8 cellular contexts compared by ENCODE assay signal in genomic region chr19:43465468-43466120, GRCh38. TPM values are rescaled to one million over a fixed set of nuclear protein-coding genes. Genes with fewer than 3 reads are reported as not detected.
A peak's percentile ranks its signal among the peaks of the same experiment; 100 is the strongest.
DNase-seq lines count a peak whose midpoint lies in the region; ATAC-seq, FAIRE-seq and TF ChIP-seq lines count a peak whose summit lies in the region.

TSS of gene LYPD3 (minus strand) at chr19:43465608. CDS start at chr19:43465571, 37 bp downstream.

- dilution Hi-C loops in mammary epithelial cell (cut with HindIII; ENCODE audit: low sequenced_read_pairs): loop anchor here (10.0 kb wide), 1 partner anchor 279 kb away; no protein-coding TSS in a partner anchor

- peak within 1 kb of the TSS; percentile 61 for H3K9ac ChIP-seq in mammary epithelial cell (ENCODE audit: insufficient read depth, low read length)

- in situ Hi-C loops in mammary epithelial cell (cut with MboI; ENCODE audit: low sequenced_read_pairs in 2 of 2): no loop called here

- H3K4me3 ChIP-seq in mammary epithelial cell (replicated peaks in 1 of 3; ENCODE audit: insufficient read depth in 1 of 3, low read depth in 2 of 3, low read length in 3 of 3): peak within 1 kb of the TSS in 2 of 3 experiments; percentile 54 to 79
- no peak within 1 kb of the TSS for H3K4me3 ChIP-seq in lung

- intact Hi-C loops in mammary epithelial cell (cut with micrococcal nuclease): loop anchor here (5.0 kb wide), 1 partner anchor 37 kb away; the partner anchor contains the start of gene PHLDB3

- TF ChIP-seq CTCF in mammary epithelial cell (conservative IDR thresholded peaks at IDR 0.05 in 1 of 2, IDR thresholded peaks at IDR 0.05 in 1 of 2; ENCODE audit: extremely low read depth in 1 of 2, insufficient read depth in 1 of 2, low read depth in 1 of 2, low read length in 2 of 2) (no peak), lung (IDR thresholded peaks at IDR 0.05; ENCODE audit: control extremely low read depth, extremely low read depth) (no peak)

- peaks cover 2% of the 10 kb centered on the region for H3K79me2 ChIP-seq in mammary epithelial cell (ENCODE audit: insufficient read depth, low read length)

- H3K27ac ChIP-seq in mammary epithelial cell (ENCODE audit: insufficient read depth, low read depth, low read length) (peak within 1 kb of the TSS; percentile 62), lung (ENCODE audit: low read depth in 1 of 2, low read length in 1 of 2) (peak within 1 kb of the TSS in 1 of 2 donors; percentile 72)

- CTCF ChIA-PET in mammary epithelial cell (lab: Charles Lee; ENCODE audit: low non-redundant PET): interaction anchor here (0.6 to 0.7 kb wide), 2 partner anchors 37 to 54 kb away, joined by 4 to 9 read pairs; no protein-coding TSS in a partner anchor

- ATAC-seq in lung (ENCODE audit: insufficient read depth, low FRiP score): no peak
- ATAC-seq in GM21447 (IDR thresholded peaks at IDR 0.05; ENCODE audit: unreplicated experiment): no peak

- no peaks in the 10 kb centered on the region for H4K20me1 ChIP-seq in mammary epithelial cell (ENCODE audit: insufficient read depth, low read length)

- peak within 1 kb of the TSS; percentile 94 for H3K4me2 ChIP-seq in mammary epithelial cell (ENCODE audit: insufficient read depth, low read depth, low read length)

- 6% methylated on average over 15 of the region's 24 CpGs for WGBS in mammary epithelial cell (ENCODE audit: low coverage, missing lambda C conversion rate)
- 36 to 41% methylated on average over 24 of the region's 24 CpGs for WGBS in lung, 2 donors

- DNase-seq in stimulated activated CD4-positive, alpha-beta T cell treated with anti-CD3 and anti-CD28 coated beads, Interleukin-4, amount 100 ng/mL, for 1 hour: peak; percentile 10
- no peak for DNase-seq in stimulated activated CD4-positive, alpha-beta T cell treated with anti-CD3 and anti-CD28 coated beads, Interleukin-2, amount 100 ng/mL, for 24 hours
- DNase-seq in mammary epithelial cell (peak; percentile 95), lung (ENCODE audit: low spot score) (peak; percentile 38), DMS114 treated with DMSO at 0.1 percent for 48 hours (lab: John Stamatoyannopoulos, UW; ENCODE audit: unreplicated experiment) (no peak), H54 (ENCODE audit: insufficient read length, low spot score) (no peak), NCI-H524 treated with DMSO at 0.1 percent for 48 hours (lab: John Stamatoyannopoulos, UW) (no peak)

- H3K4me1 ChIP-seq in mammary epithelial cell (ENCODE audit: insufficient read depth, low read length) (peaks cover 45% of the 10 kb centered on the region), lung (ENCODE audit: control insufficient read depth in 2 of 2, insufficient read depth in 2 of 2, low read length in 2 of 2) (peaks cover 0 to 11% of the 10 kb centered on the region in 2 donors)

- H3K27me3 ChIP-seq in mammary epithelial cell (ENCODE audit: insufficient read depth, low read length) (no peaks in the 10 kb centered on the region), lung (ENCODE audit: control insufficient read depth, insufficient read depth) (no peaks in the 10 kb centered on the region)

- no peak for TF ChIP-seq POLR2A in H54 (IDR thresholded peaks at IDR 0.05; ENCODE audit: low read depth, low read length)

- peak within 1 kb of the TSS; percentile 80 for H2AFZ ChIP-seq in mammary epithelial cell (ENCODE audit: low read depth, low read length)

- H3K9me3 ChIP-seq in mammary epithelial cell (replicated peaks; ENCODE audit: insufficient read depth, low read length) (no peaks in the 10 kb centered on the region), lung (ENCODE audit: control insufficient read depth in 2 of 2, insufficient read depth in 1 of 2, low read length in 1 of 2) (no peaks in the 10 kb centered on the region)

- H3K36me3 ChIP-seq in mammary epithelial cell (ENCODE audit: insufficient read depth, low read length) (no peaks in the 10 kb centered on the region), lung (ENCODE audit: control insufficient read depth in 2 of 2, insufficient read depth in 2 of 2, low read length in 2 of 2) (no peaks in the 10 kb centered on the region)

- FAIRE-seq in H54 (lab: Jason Lieb, UNC): no peak

- BruUV-seq in mammary epithelial cell (replicated peaks; lab: Mats Ljungman, UMichigan): no TSS peak

RNA-seq across cellular contexts. Expression of gene LYPD3, which starts in this region (rescaled TPM):
- total RNA-seq in mammary epithelial cell: 10 to 100 TPM in 1 of 2 donors, under 1 TPM in 1; 0.33 to 30.7 TPM
- 29.8 TPM for polyA plus RNA-seq in mammary epithelial cell
- 30.0 TPM for polyA minus RNA-seq in mammary epithelial cell
- total RNA-seq in lung: under 1 TPM; 0.28 to 0.89 TPM
- 1 to 10 TPM; 1.0 to 1.7 TPM for polyA plus RNA-seq in lung

Comparison
In these comparisons a context has a peak if more than half of its experiments do, and no peak if none do; other contexts are left out.
1. RNA of gene LYPD3 (polyA plus RNA-seq): 29.8 TPM in mammary epithelial cell (single experiment); 1.0 to 1.7 TPM in lung; every median in the first group is over 10 times any median in the second.
2. DNase-seq: peak in stimulated activated CD4-positive, alpha-beta T cell treated with anti-CD3 and anti-CD28 coated beads, Interleukin-4, amount 100 ng/mL, for 1 hour (single experiment), mammary epithelial cell (single experiment) and lung (single experiment); none in stimulated activated CD4-positive, alpha-beta T cell treated with anti-CD3 and anti-CD28 coated beads, Interleukin-2, amount 100 ng/mL, for 24 hours (0 of 2), DMS114 treated with DMSO at 0.1 percent for 48 hours (single experiment), H54 (single experiment) and NCI-H524 treated with DMSO at 0.1 percent for 48 hours (single experiment).